ENCODE assay signal across 19 cellular contexts in the genomic region with DNA sequence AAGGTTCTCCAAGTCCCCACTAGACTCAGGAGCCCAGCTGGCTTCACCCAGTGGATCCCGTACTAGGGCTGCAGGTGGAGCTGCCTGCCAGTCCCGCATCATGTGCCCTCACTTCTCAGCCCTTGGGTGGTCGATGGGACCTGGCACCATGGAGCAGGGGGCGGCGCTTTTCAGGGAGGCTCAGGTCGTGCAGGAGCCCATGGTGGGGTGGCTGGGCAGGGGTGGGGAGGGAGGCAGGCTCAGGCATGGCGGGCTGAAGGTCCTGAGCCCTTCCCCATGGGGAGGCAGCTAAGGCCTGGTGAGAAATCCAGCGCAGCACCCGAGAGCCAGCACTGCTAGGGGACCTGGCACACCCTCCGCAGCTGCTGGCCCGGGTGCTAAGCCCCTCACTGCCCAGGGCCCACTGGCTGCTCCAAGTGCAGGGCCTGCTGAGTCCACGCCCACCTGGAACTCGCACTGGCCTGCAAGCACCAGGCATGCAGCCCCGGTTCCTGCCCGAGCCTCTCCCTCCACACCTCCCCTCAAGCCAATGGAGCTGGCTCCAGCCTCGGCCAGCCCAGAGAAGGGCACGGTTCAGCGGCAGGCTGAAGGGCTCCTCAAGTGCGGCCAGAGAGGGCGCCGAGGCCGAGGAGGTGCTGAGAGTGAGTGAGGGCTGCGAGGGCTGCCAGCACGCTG.
DNase-seq lines count a peak whose midpoint lies in the region; ATAC-seq and TF ChIP-seq lines count a peak whose summit lies in the region.
"Had no signal": no experiment of that assay in that cellular context is flagged by ENCODE, and none has a peak within 500 bp of the region (broad histone marks: within the 10 kb centered on the region; RNA-seq: fewer than 3 reads in every experiment).

No MANE protein-coding gene starts in this region.

- no peak overlapping the region for H2BK15ac ChIP-seq in H9 (ENCODE audit: low read depth, low read length)
- no peak overlapping the region for H2BK15ac ChIP-seq in neuronal stem cell (ENCODE audit: low read length)

- no peak overlapping the region for H2AFZ ChIP-seq in H9 (ENCODE audit: low read length)
- H2AFZ ChIP-seq in neuronal stem cell (ENCODE audit: low read length) = no peak overlapping the region

- no peak overlapping the region for H3K56ac ChIP-seq in H9 (ENCODE audit: insufficient read length, low read depth, low read length)

- H3K4me3 ChIP-seq in heart left ventricle = no peak overlapping the region
- H3K4me3 ChIP-seq in endodermal cell (ENCODE audit: low read length) = no peak overlapping the region
- no peak overlapping the region for H3K4me3 ChIP-seq in neuronal stem cell (ENCODE audit: low read length in 2 of 2)
- H3K4me3 ChIP-seq: A549, BLaER1, GM12878 had no signal

- H3K4me3 Mint-ChIP-seq in H9 (no peak overlapping the region), endodermal cell (no peak overlapping the region)
- no peak overlapping the region for H3K4me3 Mint-ChIP-seq in activated T-cell treated with anti-CD3 and anti-CD28 coated beads, Interleukin-2, amount 50 U/mL, for 72 hours
- H3K4me3 Mint-ChIP-seq: CD14-positive monocyte; CD4-positive, alpha-beta memory T cell; HFFc6 had no signal

- peaks cover 10 to 11% of the 10 kb centered on the region in 2 experiments; a peak in 4 of 5 replicates for H3K9me3 Mint-ChIP-seq in H9
- peaks cover 8% of the 10 kb centered on the region for H3K9me3 Mint-ChIP-seq in endodermal cell
- peaks cover 3 to 12% of the 10 kb centered on the region in 2 donors for H3K9me3 Mint-ChIP-seq in activated T-cell treated with anti-CD3 and anti-CD28 coated beads, Interleukin-2, amount 50 U/mL, for 72 hours

- TF ChIP-seq CTCF in heart left ventricle (IDR thresholded peaks at IDR 0.05) (no peak), H9 (conservative IDR thresholded peaks at IDR 0.05) (0 out of 3 replicates have a peak, but pooled peaks have one; percentile 10), endodermal cell (conservative IDR thresholded peaks at IDR 0.05) (no peak)

- H3K27ac ChIP-seq in heart left ventricle (no peak overlapping the region), H9 (ENCODE audit: insufficient read length, low read depth, low read length) (no peak overlapping the region), endodermal cell (ENCODE audit: low read depth, low read length) (no peak overlapping the region), neuronal stem cell (replicated peaks; ENCODE audit: low read length) (no peak overlapping the region)
- H3K27ac ChIP-seq: 22Rv1, A549, BLaER1 had no signal

- H3K4me2 ChIP-seq in H9 (ENCODE audit: insufficient read depth, insufficient read length, low read length) (no peak overlapping the region), neuronal stem cell (ENCODE audit: insufficient read depth, low read length, poor library complexity, severe bottlenecking) (no peak overlapping the region)
- H3K4me2 ChIP-seq: A549, BLaER1 had no signal

- H2BK12ac ChIP-seq in H9 (ENCODE audit: insufficient read length, low read depth, low read length) (no peak overlapping the region), neuronal stem cell (ENCODE audit: low read length) (no peak overlapping the region)

- ATAC-seq in Right ventricle myocardium inferior (no peak), heart left ventricle (no peak), sciatic nerve (no peak)
- no peak for ATAC-seq in activated T-cell treated with anti-CD3 and anti-CD28 coated beads, Interleukin-2, amount 50 U/mL, for 72 hours (replicated peaks in 1 of 2)
- ATAC-seq: A549, GM12878, HCT116 had no signal

- H3K14ac ChIP-seq in H9 (ENCODE audit: insufficient read depth, low read length) (no peak overlapping the region), neuronal stem cell (ENCODE audit: low read length) (no peak overlapping the region)

- no peaks in the 10 kb centered on the region for H3K36me3 ChIP-seq in heart left ventricle
- H3K36me3 ChIP-seq in endodermal cell (ENCODE audit: control insufficient read depth, insufficient read depth, low read length) = no peaks in the 10 kb centered on the region
- no peaks in the 10 kb centered on the region for H3K36me3 ChIP-seq in neuronal stem cell (replicated peaks in 1 of 2; ENCODE audit: control insufficient read depth in 2 of 2, insufficient read depth in 2 of 2, low read length in 2 of 2)
- H3K36me3 ChIP-seq: BLaER1 had no signal

- H4K91ac ChIP-seq in H9 (ENCODE audit: insufficient read length, low read depth, low read length) (no peak overlapping the region), neuronal stem cell (ENCODE audit: low read depth, low read length, poor library complexity) (no peak overlapping the region)

- H3K27me3 ChIP-seq in heart left ventricle = no peaks in the 10 kb centered on the region
- no peaks in the 10 kb centered on the region for H3K27me3 ChIP-seq in H9 (ENCODE audit: insufficient read depth, low read length)
- no peaks in the 10 kb centered on the region for H3K27me3 ChIP-seq in endodermal cell (ENCODE audit: control insufficient read depth, insufficient read depth, low read length, poor library complexity, severe bottlenecking)
- H3K27me3 ChIP-seq in neuronal stem cell (ENCODE audit: control insufficient read depth in 3 of 3, insufficient read depth in 3 of 3, low read depth in 1 of 3, low read length in 3 of 3) = no peaks in the 10 kb centered on the region
- H3K27me3 ChIP-seq: BLaER1 had no signal

- H3T11ph ChIP-seq in H9 (ENCODE audit: low read length) = no peak overlapping the region

- H3K4ac ChIP-seq in H9 (ENCODE audit: low read depth, low read length) = no peak overlapping the region
- no peak overlapping the region for H3K4ac ChIP-seq in neuronal stem cell (ENCODE audit: low read length)

- H4K20me1 ChIP-seq in H9 (ENCODE audit: control insufficient read depth, insufficient read depth, insufficient read length) = no peaks in the 10 kb centered on the region
- H4K20me1 ChIP-seq: BLaER1 had no signal

- H3K9ac ChIP-seq in H9 (ENCODE audit: extremely low read depth, insufficient read length, low read length) (no peak overlapping the region), endodermal cell (ENCODE audit: extremely low read depth, low read length, poor library complexity, severe bottlenecking) (no peak overlapping the region), neuronal stem cell (ENCODE audit: low read depth, low read length, poor library complexity) (no peak overlapping the region)
- H3K9ac ChIP-seq: BLaER1 had no signal

- H3K4me1 ChIP-seq in heart left ventricle (no peaks in the 10 kb centered on the region), H9 (ENCODE audit: insufficient read depth, low read length) (no peaks in the 10 kb centered on the region), endodermal cell (ENCODE audit: control insufficient read depth, insufficient read depth, low read length) (no peaks in the 10 kb centered on the region), neuronal stem cell (ENCODE audit: control insufficient read depth in 2 of 2, insufficient read depth in 1 of 2, low read depth in 1 of 2, low read length in 2 of 2) (no peaks in the 10 kb centered on the region)
- H3K4me1 ChIP-seq: A549, BLaER1 had no signal

- H2BK120ac ChIP-seq in H9 (ENCODE audit: low read depth, low read length, poor library complexity, severe bottlenecking) (no peak overlapping the region), neuronal stem cell (ENCODE audit: low read depth, low read length) (no peak overlapping the region)

- DNase-seq in Right ventricle myocardium inferior (ENCODE audit: missing footprints) (peak; percentile 46), heart left ventricle (no peak), H9 (peak; percentile 36), endodermal cell (peak; percentile 54), neuronal stem cell (ENCODE audit: low spot score) (no peak), D341Med (ENCODE audit: low spot score) (no peak), sciatic nerve (ENCODE audit: low spot score) (no peak)
- no peak for DNase-seq in activated T-cell treated with anti-CD3 and anti-CD28 coated beads, Interleukin-2, amount 50 U/mL, for 72 hours
- DNase-seq: DMS79 treated with DMSO at 0.1 percent for 48 hours, GF-D8, HFFc6, IMR-90 had no signal

- TF ChIP-seq POLR2A in heart left ventricle (IDR thresholded peaks at IDR 0.05) = no peak

- no peaks in the 10 kb centered on the region for H3K79me2 ChIP-seq in H9 (ENCODE audit: insufficient read depth, low read length)

- H3K36me3 Mint-ChIP-seq in H9 (ENCODE audit: insufficient read depth in 1 of 3, low read depth in 3 of 3) = peaks cover 0 to 5% (median 3%) of the 10 kb centered on the region in 3 experiments; a peak in 3 of 7 replicates
- H3K36me3 Mint-ChIP-seq in endodermal cell (ENCODE audit: low read depth) = no peaks in the 10 kb centered on the region
- peaks cover 0 to 3% of the 10 kb centered on the region in 2 donors for H3K36me3 Mint-ChIP-seq in activated T-cell treated with anti-CD3 and anti-CD28 coated beads, Interleukin-2, amount 50 U/mL, for 72 hours (ENCODE audit: insufficient read depth in 2 of 2)
- H3K36me3 Mint-ChIP-seq: CD14-positive monocyte; CD4-positive, alpha-beta memory T cell had no signal

- H3K27ac Mint-ChIP-seq in H9 = no peak overlapping the region
- no peak overlapping the region for H3K27ac Mint-ChIP-seq in endodermal cell
- no peak overlapping the region for H3K27ac Mint-ChIP-seq in activated T-cell treated with anti-CD3 and anti-CD28 coated beads, Interleukin-2, amount 50 U/mL, for 72 hours
- H3K27ac Mint-ChIP-seq: CD14-positive monocyte; CD4-positive, alpha-beta memory T cell; HFFc6 had no signal

- intact Hi-C loops in Right ventricle myocardium inferior (cut with DNase I) = no loop called here
- intact Hi-C loops in heart left ventricle (cut with DNase I) = no loop called here
- intact Hi-C loops in sciatic nerve (cut with DNase I) = no loop called here

- no peak overlapping the region for H3K18ac ChIP-seq in H9 (ENCODE audit: insufficient read length, low read depth, low read length)
- H3K18ac ChIP-seq in neuronal stem cell (ENCODE audit: low read length) = peak overlapping the region; percentile 64

- H3K23me2 ChIP-seq in H9 (ENCODE audit: insufficient read length, low read depth, low read length, poor library complexity, severe bottlenecking) = no peaks in the 10 kb centered on the region

- H3K4me1 Mint-ChIP-seq in H9 (no peaks in the 10 kb centered on the region), endodermal cell (no peaks in the 10 kb centered on the region)
- no peaks in the 10 kb centered on the region for H3K4me1 Mint-ChIP-seq in activated T-cell treated with anti-CD3 and anti-CD28 coated beads, Interleukin-2, amount 50 U/mL, for 72 hours (ENCODE audit: low read depth)
- H3K4me1 Mint-ChIP-seq: CD14-positive monocyte; CD4-positive, alpha-beta memory T cell had no signal

- H3K27me3 Mint-ChIP-seq in H9 (ENCODE audit: low read depth) (no peaks in the 10 kb centered on the region), endodermal cell (ENCODE audit: insufficient read depth) (no peaks in the 10 kb centered on the region)
- H3K27me3 Mint-ChIP-seq in activated T-cell treated with anti-CD3 and anti-CD28 coated beads, Interleukin-2, amount 50 U/mL, for 72 hours (ENCODE audit: low read depth) = no peaks in the 10 kb centered on the region
- H3K27me3 Mint-ChIP-seq: CD4-positive, alpha-beta memory T cell had no signal

- H3K79me1 ChIP-seq in H9 (ENCODE audit: insufficient read depth, low read depth, low read length, poor library complexity, severe bottlenecking) (no peaks in the 10 kb centered on the region), neuronal stem cell (ENCODE audit: low read depth, low read length) (no peaks in the 10 kb centered on the region)

- H4K8ac ChIP-seq in H9 (replicated peaks; ENCODE audit: insufficient read length, low read depth, low read length) (no peak overlapping the region), neuronal stem cell (ENCODE audit: low read depth, low read length) (peak overlapping the region; percentile 82)

- no peak overlapping the region for H2BK20ac ChIP-seq in H9 (ENCODE audit: low read depth, low read length, poor library complexity, severe bottlenecking)

- H4K5ac ChIP-seq in H9 (ENCODE audit: insufficient read length, low read depth, low read length) = no peak overlapping the region

- WGBS in heart left ventricle, 4 donors = 91 to 95% (median 92%) methylated on average over 14 to 24 of the region's 24 CpGs
- WGBS in H9 (ENCODE audit: extremely low coverage, insufficient read length, low lambda C conversion rate) = no CpG with 5 or more reads among the region's 24 CpGs
- 92 to 97% methylated on average over 13 to 24 of the region's 24 CpGs for WGBS in endodermal cell (ENCODE audit: insufficient coverage in 1 of 2, insufficient read length in 1 of 2), 2 experiments
- WGBS in neuronal stem cell (ENCODE audit: extremely low coverage in 2 of 2, insufficient read length in 2 of 2, insufficient replicate concordance in 1 of 2), 2 donors = no CpG with 5 or more reads among the region's 24 CpGs

- H3K9me3 ChIP-seq in heart left ventricle (peaks cover 0 to 45% (median 17%) of the 10 kb centered on the region in 12 donors), H9 (ENCODE audit: control insufficient read depth, low read depth, low read length) (no peaks in the 10 kb centered on the region), endodermal cell (ENCODE audit: control insufficient read depth, low read length) (no peaks in the 10 kb centered on the region), neuronal stem cell (replicated peaks in 1 of 2; ENCODE audit: control insufficient read depth in 2 of 2, insufficient read depth in 1 of 2, low read depth in 1 of 2, low read length in 2 of 2) (no peaks in the 10 kb centered on the region)
- H3K9me3 ChIP-seq: A549 had no signal

- H2AK5ac ChIP-seq in H9 (ENCODE audit: insufficient read length, low read length) (no peak overlapping the region), neuronal stem cell (ENCODE audit: low read depth, low read length) (no peak overlapping the region)

- H2BK5ac ChIP-seq in H9 (ENCODE audit: insufficient read length, low read length) (no peak overlapping the region), neuronal stem cell (ENCODE audit: low read length) (no peak overlapping the region)

- H3K23ac ChIP-seq in H9 (ENCODE audit: insufficient read length, low read depth, low read length) (no peak overlapping the region), neuronal stem cell (ENCODE audit: low read depth, low read length, poor library complexity) (no peak overlapping the region)

Comparison
In these comparisons a context has a peak if more than half of its experiments do, and no peak if none do; other contexts are left out.
1. DNase-seq: peak in Right ventricle myocardium inferior (single experiment), H9 (single experiment) and endodermal cell (single experiment); none in heart left ventricle (0 of 5), neuronal stem cell (single experiment), D341Med (single experiment), sciatic nerve (single experiment) and activated T-cell treated with anti-CD3 and anti-CD28 coated beads, Interleukin-2, amount 50 U/mL, for 72 hours (0 of 2).